30 cellular contexts compared by ENCODE assay signal in the genomic region with DNA sequence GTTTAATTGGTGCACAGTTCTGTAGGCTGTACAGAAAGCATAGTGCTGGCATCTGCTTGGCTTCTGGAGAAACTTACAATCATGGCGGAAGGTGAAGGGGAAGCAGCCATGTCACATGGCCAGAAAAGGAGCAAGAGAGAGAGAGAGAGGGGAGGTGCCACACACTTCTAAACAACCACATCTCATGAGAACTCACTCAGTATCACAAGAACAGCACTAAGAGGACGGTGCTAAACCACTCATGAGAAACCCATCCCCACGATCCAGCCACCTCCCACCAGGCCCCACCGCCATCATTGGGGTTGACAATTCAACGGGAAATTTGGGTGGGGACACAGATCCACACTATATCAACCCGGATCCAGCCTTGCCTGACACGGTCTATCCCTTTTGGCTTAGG. TPM values are rescaled to one million over a fixed set of nuclear protein-coding genes. Genes with fewer than 3 reads are reported as not detected.
DNase-seq lines count a peak whose midpoint lies in the region; ATAC-seq, FAIRE-seq and TF ChIP-seq lines count a peak whose summit lies in the region.
"Had no signal": no experiment of that assay in that cellular context is flagged by ENCODE, and none has a peak within 500 bp of the region (broad histone marks: within the 10 kb centered on the region; RNA-seq: fewer than 3 reads in every experiment).

No MANE protein-coding gene starts in this region.

- TF ChIP-seq CTCF in K562 (IDR thresholded peaks at IDR 0.05 in 2 of 3, conservative IDR thresholded peaks at IDR 0.05 in 1 of 3; ENCODE audit: insufficient read depth in 2 of 3, low read depth in 1 of 3, low read length in 3 of 3) (no peak), kidney (IDR thresholded peaks at IDR 0.05; ENCODE audit: borderline replicate concordance, extremely low read depth, insufficient read depth) (no peak), upper lobe of left lung (IDR thresholded peaks at IDR 0.05) (no peak)

- CTCF ChIA-PET in K562 (lab: Yijun Ruan, JAX; ENCODE audit: low intra/inter-chr PET ratio), result no interaction called here

- TF ChIP-seq EP300 in K562 (IDR thresholded peaks at IDR 0.05; ENCODE audit: low read length) (no peak), upper lobe of left lung (IDR thresholded peaks at IDR 0.05) (no peak)

- POLR2A ChIA-PET in K562 (lab: Yijun Ruan, JAX), result no interaction called here

- intact Hi-C loops in K562 (cut with micrococcal nuclease) (no loop called here), kidney (cut with DNase I) (no loop called here)

- H3K9me3 ChIP-seq in K562 (replicated peaks; ENCODE audit: control insufficient read depth, insufficient read depth, low read depth, low read length) (no peaks in the 10 kb centered on the region), neuronal stem cell (replicated peaks in 1 of 2; ENCODE audit: control insufficient read depth in 2 of 2, insufficient read depth in 1 of 2, low read depth in 1 of 2, low read length in 2 of 2) (no peaks in the 10 kb centered on the region), kidney (ENCODE audit: control insufficient read depth in 1 of 2, low read length in 2 of 2) (no peaks in the 10 kb centered on the region), upper lobe of left lung (no peaks in the 10 kb centered on the region)
- H3K9me3 ChIP-seq: ascending aorta, esophagus squamous epithelium, neutrophil, Peyer's patch, stomach, tibial nerve had no signal

- H2AK5ac ChIP-seq in neuronal stem cell (ENCODE audit: low read depth, low read length), result no peak overlapping the region

- TF ChIP-seq POLR2A in K562 (conservative IDR thresholded peaks at IDR 0.05) (no peak), upper lobe of left lung (IDR thresholded peaks at IDR 0.05) (no peak)

- H2BK5ac ChIP-seq in neuronal stem cell (ENCODE audit: low read length), result no peak overlapping the region

- H3K4me3 Mint-ChIP-seq in activated T-cell treated with anti-CD3 and anti-CD28 coated beads, Interleukin-2, amount 50 U/mL, for 24 hours, result no peak overlapping the region
- H3K4me3 Mint-ChIP-seq in IgD-negative memory B cell, result no peak overlapping the region
- H3K4me3 Mint-ChIP-seq: activated CD4-positive, alpha-beta memory T cell treated with anti-CD3 and anti-CD28 coated beads, Interleukin-2, amount 10 ng/mL, durations not matched to agents 7 days and 5 days had no signal

- H2BK12ac ChIP-seq in neuronal stem cell (ENCODE audit: low read length), result no peak overlapping the region

- H3K4me1 Mint-ChIP-seq in activated T-cell treated with anti-CD3 and anti-CD28 coated beads, Interleukin-2, amount 50 U/mL, for 24 hours (ENCODE audit: low read depth), result peaks cover 39% of the 10 kb centered on the region
- H3K4me1 Mint-ChIP-seq in IgD-negative memory B cell, result peaks cover 0 to 4% (median 2%) of the 10 kb centered on the region in 3 donors

- FAIRE-seq in K562 (lab: Jason Lieb, UNC) (no peak), kidney (lab: Jason Lieb, UNC) (no peak)
- FAIRE-seq: A204.1, endometrium had no signal

- H3K9ac ChIP-seq in K562 (ENCODE audit: insufficient read depth in 1 of 2, low read depth in 2 of 2, low read length in 2 of 2) (no peak overlapping the region), neuronal stem cell (ENCODE audit: low read depth, low read length, poor library complexity) (no peak overlapping the region), kidney (ENCODE audit: low read length in 2 of 2) (no peak overlapping the region)

- 55% methylated on average over 7 of the region's 7 CpGs for whole genome bisulfite sequencing in K562 (ENCODE audit: insufficient coverage, low coverage, missing lambda C conversion rate)
- WGBS in neuronal stem cell (ENCODE audit: extremely low coverage in 2 of 2, insufficient read length in 2 of 2, insufficient replicate concordance in 1 of 2), 2 donors, result no CpG with 5 or more reads among the region's 7 CpGs
- 85 to 95% methylated on average over 7 of the region's 7 CpGs for WGBS in upper lobe of left lung, 2 donors

- H3K4me2 ChIP-seq in K562 (ENCODE audit: insufficient read depth, low read length) (no peak overlapping the region), neuronal stem cell (ENCODE audit: insufficient read depth, low read length, poor library complexity, severe bottlenecking) (no peak overlapping the region)

- TF ChIP-seq RAD21 in K562 (CRISPR knock-in tag; conservative IDR thresholded peaks at IDR 0.05 in 1 of 2, IDR thresholded peaks at IDR 0.05 in 1 of 2), result no peak

- H3K4me1 ChIP-seq in K562 (replicated peaks in 1 of 2; ENCODE audit: control insufficient read depth in 2 of 2, insufficient read depth in 2 of 2, low read length in 2 of 2) (peaks cover 12 to 26% of the 10 kb centered on the region in 2 experiments), neuronal stem cell (ENCODE audit: control insufficient read depth in 2 of 2, insufficient read depth in 1 of 2, low read depth in 1 of 2, low read length in 2 of 2) (peaks cover 10 to 15% of the 10 kb centered on the region in 2 donors), kidney (ENCODE audit: control insufficient read depth in 1 of 2, insufficient read depth in 1 of 2, low read depth in 1 of 2, low read length in 2 of 2) (peaks cover 0 to 2% of the 10 kb centered on the region in 2 donors), upper lobe of left lung (peaks cover 4 to 11% (median 5%) of the 10 kb centered on the region in 4 donors)

- H3K9me1 ChIP-seq in K562 (ENCODE audit: control insufficient read depth, insufficient read depth, low read length), result no peaks in the 10 kb centered on the region

- H3K36me3 Mint-ChIP-seq in activated T-cell treated with anti-CD3 and anti-CD28 coated beads, Interleukin-2, amount 50 U/mL, for 24 hours (ENCODE audit: low read depth), result no peaks in the 10 kb centered on the region
- no peaks in the 10 kb centered on the region for H3K36me3 Mint-ChIP-seq in IgD-negative memory B cell

- no peaks in the 10 kb centered on the region for H3K36me3 ChIP-seq in K562 (ENCODE audit: control insufficient read depth, insufficient read depth, low read length)
- no peaks in the 10 kb centered on the region for H3K36me3 ChIP-seq in neuronal stem cell (replicated peaks in 1 of 2; ENCODE audit: control insufficient read depth in 2 of 2, insufficient read depth in 2 of 2, low read length in 2 of 2)
- no peaks in the 10 kb centered on the region for H3K36me3 ChIP-seq in kidney (ENCODE audit: control insufficient read depth in 1 of 2, insufficient read depth in 2 of 2, low read length in 2 of 2)
- no peaks in the 10 kb centered on the region for H3K36me3 ChIP-seq in upper lobe of left lung
- H3K36me3 ChIP-seq: ascending aorta, cardiac muscle cell, esophagus squamous epithelium, neutrophil, Peyer's patch, stomach, tibial nerve had no signal

- ATAC-seq in K562, result no peak
- ATAC-seq in upper lobe of left lung (ENCODE audit: low FRiP score in 2 of 2), result no peak
- no peak for ATAC-seq in GM19452 (IDR thresholded peaks at IDR 0.05; ENCODE audit: unreplicated experiment)
- ATAC-seq: left cardiac atrium had no signal

- no peak overlapping the region for H3K27ac ChIP-seq in K562 (ENCODE audit: extremely low read depth, low read depth, low read length)
- no peak overlapping the region for H3K27ac ChIP-seq in neuronal stem cell (replicated peaks; ENCODE audit: low read length)
- H3K27ac ChIP-seq in kidney (ENCODE audit: low read depth in 2 of 2, low read length in 2 of 2), result no peak overlapping the region
- no peak overlapping the region for H3K27ac ChIP-seq in upper lobe of left lung
- H3K27ac ChIP-seq: ascending aorta, cardiac muscle cell, esophagus squamous epithelium, neutrophil, Peyer's patch, stomach, tibial nerve had no signal

- no peaks in the 10 kb centered on the region for H3K79me1 ChIP-seq in neuronal stem cell (ENCODE audit: low read depth, low read length)

- H4K20me1 ChIP-seq in K562 (replicated peaks; ENCODE audit: control insufficient read depth, insufficient read depth, low read length), result 0 out of 2 replicates have a peak, but pooled peaks cover 4% of the 10 kb centered on the region

- H3K9me3 Mint-ChIP-seq in activated T-cell treated with anti-CD3 and anti-CD28 coated beads, Interleukin-2, amount 50 U/mL, for 24 hours, result no peaks in the 10 kb centered on the region
- H3K9me3 Mint-ChIP-seq in IgD-negative memory B cell, result no peaks in the 10 kb centered on the region
- H3K9me3 Mint-ChIP-seq: activated CD4-positive, alpha-beta memory T cell treated with anti-CD3 and anti-CD28 coated beads, Interleukin-2, amount 10 ng/mL, durations not matched to agents 7 days and 5 days; H9 had no signal

- H3K4me3 ChIP-seq in K562 (no peak overlapping the region), neuronal stem cell (ENCODE audit: low read length in 2 of 2) (no peak overlapping the region), kidney (ENCODE audit: low read length in 2 of 2) (no peak overlapping the region), upper lobe of left lung (no peak overlapping the region)
- H3K4me3 ChIP-seq: ascending aorta, cardiac muscle cell, esophagus squamous epithelium, Peyer's patch, stomach, tibial nerve had no signal

- H4K8ac ChIP-seq in neuronal stem cell (ENCODE audit: low read depth, low read length), result no peak overlapping the region

- no peak for DNase-seq in activated T-cell treated with anti-CD3 and anti-CD28 coated beads, Interleukin-2, amount 50 U/mL, for 24 hours
- no peak for DNase-seq in activated T-cell treated with anti-CD3 and anti-CD28 coated beads, Interleukin-2, amount 50 U/mL, for 1 hour
- no peak for DNase-seq in K562 (ENCODE audit: extremely low read depth in 1 of 4, low spot score in 3 of 4)
- DNase-seq in neuronal stem cell (ENCODE audit: low spot score), result no peak
- no peak for DNase-seq in kidney
- no peak for DNase-seq in upper lobe of left lung
- DNase-seq: activated CD4-positive, alpha-beta memory T cell treated with anti-CD3 and anti-CD28 coated beads, Interleukin-2, amount 10 ng/mL, durations not matched to agents 7 days and 5 days; activated gamma-delta T cell treated with Interleukin-2 at 50 U/mL for 16 hours; activated T-cell treated with anti-CD3 and anti-CD28 coated beads for 4 hours; esophagus squamous epithelium; foreskin melanocyte; H9; IMR-90; left cardiac atrium; mammary epithelial cell; NCI-H1105; NCI-H2029; NCI-H2227 treated with DMSO at 0.1 percent for 48 hours; Peyer's patch; SHP77 treated with DMSO at 0.1 percent for 48 hours; stimulated activated CD4-positive, alpha-beta T cell treated with anti-CD3 and anti-CD28 coated beads, Interleukin-4, amount 100 ng/mL, for 4 hours; stomach had no signal

- in situ Hi-C loops in K562 (cut with MboI), result no loop called here

- H2AFZ ChIP-seq in K562 (ENCODE audit: low read depth, low read length), result peak overlapping the region; percentile 12
- H2AFZ ChIP-seq in neuronal stem cell (ENCODE audit: low read length), result peak overlapping the region; percentile 39

- H2BK15ac ChIP-seq in neuronal stem cell (ENCODE audit: low read length), result no peak overlapping the region

- no peak overlapping the region for H3K4ac ChIP-seq in neuronal stem cell (ENCODE audit: low read length)

- no TSS peak for BruUV-seq in K562 (replicated peaks; lab: Mats Ljungman, UMichigan)

- no peaks in the 10 kb centered on the region for H3K27me3 Mint-ChIP-seq in activated T-cell treated with anti-CD3 and anti-CD28 coated beads, Interleukin-2, amount 50 U/mL, for 24 hours
- H3K27me3 Mint-ChIP-seq in IgD-negative memory B cell, result no peaks in the 10 kb centered on the region
- H3K27me3 Mint-ChIP-seq: activated CD4-positive, alpha-beta memory T cell treated with anti-CD3 and anti-CD28 coated beads, Interleukin-2, amount 10 ng/mL, durations not matched to agents 7 days and 5 days had no signal

- H4K91ac ChIP-seq in neuronal stem cell (ENCODE audit: low read depth, low read length, poor library complexity), result no peak overlapping the region

- no peak overlapping the region for H2BK120ac ChIP-seq in neuronal stem cell (ENCODE audit: low read depth, low read length)

- no peaks in the 10 kb centered on the region for H3K79me2 ChIP-seq in K562 (ENCODE audit: control insufficient read depth, insufficient read depth, low read length)

- no peak overlapping the region for H3K14ac ChIP-seq in neuronal stem cell (ENCODE audit: low read length)

- H3K23ac ChIP-seq in neuronal stem cell (ENCODE audit: low read depth, low read length, poor library complexity), result no peak overlapping the region

- peak overlapping the region; percentile 39 for H3K27ac Mint-ChIP-seq in activated T-cell treated with anti-CD3 and anti-CD28 coated beads, Interleukin-2, amount 50 U/mL, for 24 hours
- peak overlapping the region in 2 of 3 donors; percentile 0 to 15 for H3K27ac Mint-ChIP-seq in IgD-negative memory B cell
- H3K27ac Mint-ChIP-seq: activated CD4-positive, alpha-beta memory T cell treated with anti-CD3 and anti-CD28 coated beads, Interleukin-2, amount 10 ng/mL, durations not matched to agents 7 days and 5 days had no signal

- H3K27me3 ChIP-seq in K562 (ENCODE audit: control insufficient read depth in 2 of 2, insufficient read depth in 2 of 2, low read length in 2 of 2), result no peaks in the 10 kb centered on the region
- H3K27me3 ChIP-seq in neuronal stem cell (ENCODE audit: control insufficient read depth in 3 of 3, insufficient read depth in 3 of 3, low read depth in 1 of 3, low read length in 3 of 3), result no peaks in the 10 kb centered on the region
- no peaks in the 10 kb centered on the region for H3K27me3 ChIP-seq in upper lobe of left lung
- H3K27me3 ChIP-seq: ascending aorta, cardiac muscle cell, esophagus squamous epithelium, neutrophil, Peyer's patch, stomach, tibial nerve had no signal

- H3K18ac ChIP-seq in neuronal stem cell (ENCODE audit: low read length), result no peak overlapping the region

RNA-seq across cellular contexts. Expression of a gene that starts 28.9 kb away (rescaled TPM):
- polyA plus RNA-seq in IgD-negative memory B cell (not detected), K562 (2011; rRNA removed) (0.52 and 1.6 TPM in 2 replicates), K562 (2014; fragmentation: Illumina TruSeq; extraction: Trizol) (0.25 and 0.29 TPM in 2 replicates), K562 (2014; fragmentation: Nextera tagmentation; extraction: Ambion mirVana) (under 1 TPM; 0.14 to 0.18 TPM), K562 (2014; rRNA removed) (4.0 and 4.7 TPM in 2 replicates), kidney (ENCODE audit: insufficient read depth, low read depth, low replicate concordance) (18.0 TPM)
- 0.25 and 1.5 TPM in 2 replicates for total RNA-seq in K562 (2011; cell fraction: chromatin; rRNA removed; ENCODE audit: low replicate concordance)
- total RNA-seq in K562 (2011; cell fraction: nucleolus; rRNA removed), result 2.9 and 4.7 TPM in 2 replicates
- total RNA-seq in K562 (2011; cell fraction: nucleoplasm; rRNA removed), result 1.9 and 2.3 TPM in 2 replicates
- total RNA-seq in K562 (2014; rRNA removed) (11.9 and 13.6 TPM in 2 replicates), K562 (2014; rRNA removed; fragmentation: Illumina TruSeq; extraction: Trizol) (0.19 and 0.22 TPM in 2 replicates), K562 (2015; rRNA removed; fragmentation: Illumina TruSeq; extraction: Trizol) (0.76 and 1.3 TPM in 2 replicates), K562 (2021) (4.9 and 5.7 TPM in 2 replicates), kidney (46.9 TPM), upper lobe of left lung (10 to 100 TPM in 3 of 6 donors, 1 to 10 TPM in 3; 3.7 to 17.0 (median 10.3) TPM)
- polyA plus RNA-seq in K562 (2011; cell fraction: cytosol; rRNA removed), result 2.4 and 5.6 TPM in 2 replicates
- polyA plus RNA-seq in K562 (2011; cell fraction: nucleus; rRNA removed), result 4.3 and 4.5 TPM in 2 replicates
- 1.6 and 2.5 TPM in 2 replicates for polyA plus RNA-seq in K562 (2012)
- polyA minus RNA-seq in K562 (2011; rRNA and poly(A)+ RNA removed), result 0.32 and 0.48 TPM in 2 replicates
- 1.7 and 3.7 TPM in 2 replicates for polyA minus RNA-seq in K562 (2011; cell fraction: cytosol; rRNA and poly(A)+ RNA removed)
- polyA minus RNA-seq in K562 (2011; cell fraction: nucleus; rRNA and poly(A)+ RNA removed), result 3.2 and 4.7 TPM in 2 replicates
- polyA plus RNA-seq in neuronal stem cell (2013, experiment 1 of 2), result 15.9 TPM
- polyA plus RNA-seq in neuronal stem cell (2013, experiment 2 of 2), result 15.2 TPM
